ENCODE assay signal across 17 cellular contexts in the genomic region with DNA sequence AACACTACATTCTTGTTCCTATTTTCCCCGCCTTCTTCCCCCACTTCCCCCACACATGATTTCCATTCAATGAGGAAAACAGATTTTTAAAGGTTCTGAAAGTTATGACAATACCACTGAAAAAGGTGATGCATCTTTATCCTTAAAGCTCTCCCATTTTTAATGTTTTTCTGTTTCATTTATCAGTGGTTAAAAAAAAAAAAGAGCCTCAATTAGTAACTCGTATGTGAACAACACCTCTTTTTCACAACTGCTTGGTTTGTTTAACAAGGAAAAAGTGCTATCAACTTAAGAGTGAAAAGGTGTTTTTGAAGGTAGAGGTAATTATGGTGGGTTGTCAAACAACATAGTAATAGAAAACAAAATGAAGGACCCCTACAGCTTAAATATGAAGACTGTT. TPM values are rescaled to one million over a fixed set of nuclear protein-coding genes. Genes with fewer than 3 reads are reported as not detected.
A peak's percentile ranks its signal among the peaks of the same experiment; 100 is the strongest.
DNase-seq lines count a peak whose midpoint lies in the region; ATAC-seq, FAIRE-seq and TF ChIP-seq lines count a peak whose summit lies in the region.
"Had no signal": no experiment of that assay in that cellular context is flagged by ENCODE, and none has a peak within 500 bp of the region (broad histone marks: within the 10 kb centered on the region; RNA-seq: fewer than 3 reads in every experiment).

No MANE protein-coding gene starts in this region.

- no peak overlapping the region for H3K27ac ChIP-seq in GM12878 (ENCODE audit: control insufficient read depth, insufficient read depth)

- no peak for TF ChIP-seq POLR2A in GM12878 (IDR thresholded peaks at IDR 0.05; ENCODE audit: low read depth, low read length)

- H3K36me3 ChIP-seq in GM12878 (ENCODE audit: control insufficient read depth in 2 of 2, insufficient read depth in 2 of 2, low read length in 1 of 2), result no peaks in the 10 kb centered on the region

- no TSS peak for BruUV-seq in GM12878 (replicated peaks; lab: Mats Ljungman, UMichigan)

- intact Hi-C loops in GM12878 (cut with micrococcal nuclease; ENCODE audit: unreplicated experiment), result loop anchor here (10.0 kb wide), 2 partner anchors 615 to 1485 kb away; a partner anchor contains a TSS

- FAIRE-seq in GM12878 (lab: Jason Lieb, UNC), result no peak
- FAIRE-seq: A204.1, GM18507, HTR-8/SVneo had no signal

- H3K9me3 Mint-ChIP-seq in activated T-cell treated with anti-CD3 and anti-CD28 coated beads, Interleukin-2, amount 50 U/mL, for 24 hours, result peaks cover 2% of the 10 kb centered on the region
- peaks cover 9% of the 10 kb centered on the region for H3K9me3 Mint-ChIP-seq in T-helper 2 cell treated with Interferon-gamma antibody and Interleukin-4, amounts not matched to agents 5 μg/mL and 100 μg/mL, for 36 hours
- H3K9me3 Mint-ChIP-seq: CD4-positive, alpha-beta T cell; HFFc6 had no signal

- H3K4me3 ChIP-seq in GM12878, result no peak overlapping the region

- H3K4me3 Mint-ChIP-seq in activated T-cell treated with anti-CD3 and anti-CD28 coated beads, Interleukin-2, amount 50 U/mL, for 24 hours, result no peak overlapping the region
- H3K4me3 Mint-ChIP-seq in T-helper 2 cell treated with Interferon-gamma antibody and Interleukin-4, amounts not matched to agents 5 μg/mL and 100 μg/mL, for 36 hours, result no peak overlapping the region
- H3K4me3 Mint-ChIP-seq: B cell; CD4-positive, alpha-beta T cell; HFFc6 had no signal

- peaks cover 53% of the 10 kb centered on the region for H3K4me1 Mint-ChIP-seq in activated T-cell treated with anti-CD3 and anti-CD28 coated beads, Interleukin-2, amount 50 U/mL, for 24 hours (ENCODE audit: low read depth)
- H3K4me1 Mint-ChIP-seq in T-helper 2 cell treated with Interferon-gamma antibody and Interleukin-4, amounts not matched to agents 5 μg/mL and 100 μg/mL, for 36 hours (ENCODE audit: low read depth), result peaks cover 20% of the 10 kb centered on the region

- H3K27ac Mint-ChIP-seq in activated T-cell treated with anti-CD3 and anti-CD28 coated beads, Interleukin-2, amount 50 U/mL, for 24 hours, result peak overlapping the region; percentile 62
- H3K27ac Mint-ChIP-seq in T-helper 2 cell treated with Interferon-gamma antibody and Interleukin-4, amounts not matched to agents 5 μg/mL and 100 μg/mL, for 36 hours, result no peak overlapping the region
- H3K27ac Mint-ChIP-seq: B cell; CD4-positive, alpha-beta T cell; HFFc6 had no signal

- no peak for TF ChIP-seq CTCF in GM12878 (IDR thresholded peaks at IDR 0.05 in 2 of 3, conservative IDR thresholded peaks at IDR 0.05 in 1 of 3; ENCODE audit: control insufficient read depth in 2 of 3, extremely low read depth in 1 of 3, insufficient read depth in 1 of 3, low read depth in 3 of 3, low read length in 3 of 3)

- H3K79me2 ChIP-seq in GM12878 (ENCODE audit: control insufficient read depth, insufficient read depth, low read length), result no peaks in the 10 kb centered on the region

- CTCF ChIA-PET in GM12878 (lab: Yijun Ruan, JAX), result interaction anchor here (1.6 kb wide), 1 partner anchor 301 kb away, joined by 3 read pairs; no protein-coding TSS in a partner anchor

- in situ Hi-C loops in GM12878 (cut with MboI), result no loop called here

- no peaks in the 10 kb centered on the region for H3K36me3 Mint-ChIP-seq in activated T-cell treated with anti-CD3 and anti-CD28 coated beads, Interleukin-2, amount 50 U/mL, for 24 hours (ENCODE audit: low read depth)
- H3K36me3 Mint-ChIP-seq in T-helper 2 cell treated with Interferon-gamma antibody and Interleukin-4, amounts not matched to agents 5 μg/mL and 100 μg/mL, for 36 hours (ENCODE audit: low read depth), result peaks cover 2% of the 10 kb centered on the region

- no peak for TF ChIP-seq RAD21 in GM12878 (IDR thresholded peaks at IDR 0.05; ENCODE audit: insufficient read depth, low read depth, low read length)

- H4K20me1 ChIP-seq in GM12878 (ENCODE audit: control insufficient read depth, insufficient read depth), result no peaks in the 10 kb centered on the region

- no peak for TF ChIP-seq EP300 in GM12878 (IDR thresholded peaks at IDR 0.05; ENCODE audit: borderline replicate concordance in 1 of 2, control insufficient read depth in 1 of 2, low read depth in 2 of 2, low read length in 2 of 2)

- RAD21 ChIA-PET in GM12878 (lab: Charles Lee; ENCODE audit: unreplicated experiment), result interaction anchor here (0.7 to 2.8 kb wide), 4 partner anchors 15 to 302 kb away, joined by 3 to 7 read pairs (median 3); no protein-coding TSS in a partner anchor

- SMC1A ChIA-PET in GM12878 (lab: Charles Lee; ENCODE audit: uncharacterized antibody, unreplicated experiment), result interaction anchor here (0.6 to 5.2 kb wide), 7 partner anchors 11 to 234 kb away, joined by 3 to 27 read pairs (median 5); no protein-coding TSS in a partner anchor

- no peaks in the 10 kb centered on the region for H3K27me3 Mint-ChIP-seq in activated T-cell treated with anti-CD3 and anti-CD28 coated beads, Interleukin-2, amount 50 U/mL, for 24 hours
- H3K27me3 Mint-ChIP-seq in T-helper 2 cell treated with Interferon-gamma antibody and Interleukin-4, amounts not matched to agents 5 μg/mL and 100 μg/mL, for 36 hours (ENCODE audit: low read depth), result no peaks in the 10 kb centered on the region
- H3K27me3 Mint-ChIP-seq: CD4-positive, alpha-beta T cell had no signal

- POLR2A ChIA-PET in GM12878 (lab: Charles Lee), result no interaction called here

- H3K9me3 ChIP-seq in GM12878 (replicated peaks; ENCODE audit: control insufficient read depth, insufficient read depth, low read length), result peaks cover 3% of the 10 kb centered on the region; the same call in 1 of the 3 replicates

- no peak overlapping the region for H2AFZ ChIP-seq in GM12878 (ENCODE audit: control insufficient read depth, low read depth, low read length)

- H3K4me1 ChIP-seq in GM12878 (ENCODE audit: control insufficient read depth, insufficient read depth, low read length), result no peaks in the 10 kb centered on the region

- no peaks in the 10 kb centered on the region for H3K27me3 ChIP-seq in GM12878 (replicated peaks in 1 of 2; ENCODE audit: control insufficient read depth in 2 of 2, insufficient read depth in 2 of 2, low read length in 1 of 2)

- no peak for ATAC-seq in GM12878

- no peak overlapping the region for H3K4me2 ChIP-seq in GM12878 (ENCODE audit: control insufficient read depth, insufficient read depth)

- H3K9ac ChIP-seq in GM12878 (ENCODE audit: control insufficient read depth, insufficient read depth, low read length), result no peak overlapping the region

- DNase-seq in activated T-cell treated with anti-CD3 and anti-CD28 coated beads, Interleukin-2, amount 50 U/mL, for 24 hours, result no peak
- DNase-seq in activated T-cell treated with anti-CD3 and anti-CD28 coated beads for 4 hours (no peak), GM12878 (ENCODE audit: low read depth, low spot score) (no peak), NOMO-1 (lab: John Stamatoyannopoulos, UW; ENCODE audit: unreplicated experiment in 2 of 2) (no peak)
- peak; percentile 0 for DNase-seq in stimulated activated naive CD4-positive, alpha-beta T cell treated with Interleukin-2 at 50 U/mL for 16 hours (lab: John Stamatoyannopoulos, UW)
- DNase-seq in stimulated activated naive CD4-positive, alpha-beta T cell (lab: John Stamatoyannopoulos, UW), result no peak
- DNase-seq in T-helper 2 cell treated with Interferon-gamma antibody and Interleukin-4, amounts not matched to agents 5 μg/mL and 100 μg/mL, for 36 hours (ENCODE audit: low spot score), result no peak
- DNase-seq: C1 segment of cervical spinal cord; Calu3; CD4-positive, alpha-beta T cell; DMS 273 treated with DMSO at 0.1 percent for 48 hours; HCEC 1CT; HFFc6 had no signal

- WGBS in GM12878 (ENCODE audit: insufficient coverage, insufficient replicate concordance, low lambda C conversion rate, missing lambda C conversion rate), result 100% methylated on average over 2 of the region's 2 CpGs

TF ChIP-seq in GM12878, 131 proteins besides CTCF, POLR2A, EP300 and RAD21:
- TF ChIP-seq TCF7 (IDR thresholded peaks at IDR 0.05; ENCODE audit: borderline replicate concordance) (no peak), MYB (IDR thresholded peaks at IDR 0.05; ENCODE audit: borderline replicate concordance, low read depth, low read length) (no peak), MTA2 (IDR thresholded peaks at IDR 0.05; ENCODE audit: low read depth) (peak; percentile 63; the same call in 1 of the 2 replicates), STAT3 (IDR thresholded peaks at IDR 0.05; ENCODE audit: low read depth, low read length) (no peak), NFIC (IDR thresholded peaks at IDR 0.05; ENCODE audit: low read depth, low read length) (no peak)

RNA-seq across cellular contexts. Expression of a gene that starts 8.2 kb away (rescaled TPM):
- total RNA-seq in GM12878 (2013; cell fraction: nucleolus; rRNA removed), result 201 and 205 TPM in 2 replicates
- total RNA-seq in GM12878 (2014; rRNA removed) (13.4 and 15.3 TPM in 2 replicates), GM12878 (2014; rRNA removed; fragmentation: Illumina TruSeq; extraction: Trizol) (18.1 and 19.4 TPM in 2 replicates), GM12878 (2021) (15.7 and 17.9 TPM in 2 replicates)
- 11.9 TPM for polyA plus RNA-seq in GM12878 (2011; ENCODE audit: low read depth)
- polyA plus RNA-seq in GM12878 (2011; rRNA removed) (88.5 and 121 TPM in 2 replicates), GM12878 (2014; fragmentation: Illumina TruSeq; extraction: Trizol) (15.2 and 17.5 TPM in 2 replicates), GM12878 (2014; fragmentation: Nextera tagmentation; extraction: Ambion mirVana) (10 to 100 TPM in 1 of 2 experiments, 1 to 10 TPM in 1; 6.9 to 10.2 TPM), GM12878 (2014; rRNA removed) (7.5 and 10.4 TPM in 2 replicates), GM12878 (2016; fragmentation: Nextera tagmentation; extraction: Ambion mirVana) (10 to 100 TPM; 10.8 to 12.3 TPM)
- polyA plus RNA-seq in GM12878 (2011; cell fraction: cytosol; rRNA removed), result 35.3 and 42.7 TPM in 2 replicates
- 83.0 and 83.1 TPM in 2 replicates for polyA plus RNA-seq in GM12878 (2011; cell fraction: nucleus; rRNA removed)
- 13.3 and 21.3 TPM in 2 replicates for polyA plus RNA-seq in GM12878 (2012)
- polyA minus RNA-seq in GM12878 (2011; rRNA and poly(A)+ RNA removed), result 125 and 156 TPM in 2 replicates
- polyA minus RNA-seq in GM12878 (2011; cell fraction: cytosol; rRNA and poly(A)+ RNA removed), result 50.9 and 53.1 TPM in 2 replicates
- polyA minus RNA-seq in GM12878 (2011; cell fraction: nucleus; rRNA and poly(A)+ RNA removed), result 254 and 438 TPM in 2 replicates
